ENCODE assay signal across 1 cellular context in genomic region chr2:172095905-172096660, GRCh38.
TF ChIP-seq lines count a peak whose summit lies in the region.

No MANE protein-coding gene starts in this region.

TF ChIP-seq in HepG2, 621 proteins besides CTCF, POLR2A, EP300 and RAD21 (continued from another document and continues in another):
- TF ChIP-seq ZBTB40 (IDR thresholded peaks at IDR 0.05) = no peak
- TF ChIP-seq ZBTB40 (CRISPR knock-in tag; IDR thresholded peaks at IDR 0.05) = no peak
- TF ChIP-seq PRDM10 (CRISPR knock-in tag; IDR thresholded peaks at IDR 0.05; ENCODE audit: low read depth) = no peak
- no peak for TF ChIP-seq FOSL1 (CRISPR knock-in tag; IDR thresholded peaks at IDR 0.05; ENCODE audit: borderline replicate concordance)
- no peak for TF ChIP-seq U2AF2 (IDR thresholded peaks at IDR 0.05; ENCODE audit: low read depth, low read length)
- TF ChIP-seq ZNF580 (CRISPR knock-in tag; IDR thresholded peaks at IDR 0.05; ENCODE audit: borderline replicate concordance, low read depth) = no peak
- TF ChIP-seq SRY (CRISPR knock-in tag; IDR thresholded peaks at IDR 0.05) = no peak
- no peak for TF ChIP-seq SRSF4 (IDR thresholded peaks at IDR 0.05; ENCODE audit: low read depth, low read length, poor library complexity, severe bottlenecking)
- TF ChIP-seq ZNF414 (CRISPR knock-in tag; IDR thresholded peaks at IDR 0.05) = no peak
- no peak for TF ChIP-seq ATF6 (CRISPR knock-in tag; conservative IDR thresholded peaks at IDR 0.05)
- TF ChIP-seq ZNF777 (CRISPR knock-in tag; IDR thresholded peaks at IDR 0.05) = peak; percentile 21; the same call in 1 of the 2 replicates
- no peak for TF ChIP-seq ATF5 (CRISPR knock-in tag; IDR thresholded peaks at IDR 0.05; ENCODE audit: low read depth)
- no peak for TF ChIP-seq ATF7 (IDR thresholded peaks at IDR 0.05)
- no peak for TF ChIP-seq ATF7 (CRISPR knock-in tag; IDR thresholded peaks at IDR 0.05)
- TF ChIP-seq HOXA5 (CRISPR knock-in tag; IDR thresholded peaks at IDR 0.05) = 0 out of 2 replicates have a peak, but pooled peaks have one; percentile 40
- no peak for TF ChIP-seq ELK4 (CRISPR knock-in tag; IDR thresholded peaks at IDR 0.05; ENCODE audit: borderline replicate concordance)
- TF ChIP-seq EZH2 (conservative IDR thresholded peaks at IDR 0.05; ENCODE audit: low read depth, low read length) = peak; percentile 75; the same call in 1 of the 2 replicates
- no peak for TF ChIP-seq PHF8 (CRISPR knock-in tag; IDR thresholded peaks at IDR 0.05)
- no peak for TF ChIP-seq IRF2 (CRISPR knock-in tag; IDR thresholded peaks at IDR 0.05)
- TF ChIP-seq DMAP1 (CRISPR knock-in tag; IDR thresholded peaks at IDR 0.05) = 0 out of 2 replicates have a peak, but pooled peaks have one; percentile 26
- no peak for TF ChIP-seq SP4 (CRISPR knock-in tag; IDR thresholded peaks at IDR 0.05)
- no peak for TF ChIP-seq HNRNPLL (IDR thresholded peaks at IDR 0.05; ENCODE audit: low read depth, low read length, poor library complexity, severe bottlenecking)
- 0 out of 2 replicates have a peak, but pooled peaks have one; percentile 19 for TF ChIP-seq YEATS4 (CRISPR knock-in tag; IDR thresholded peaks at IDR 0.05; ENCODE audit: borderline replicate concordance)
- TF ChIP-seq ONECUT2 (CRISPR knock-in tag; IDR thresholded peaks at IDR 0.05) = no peak
- TF ChIP-seq HMG20A (CRISPR knock-in tag; IDR thresholded peaks at IDR 0.05; ENCODE audit: borderline replicate concordance) = no peak
- TF ChIP-seq TOE1 (CRISPR knock-in tag; IDR thresholded peaks at IDR 0.05) = no peak
- TF ChIP-seq MIER3 (CRISPR knock-in tag; IDR thresholded peaks at IDR 0.05; ENCODE audit: borderline replicate concordance) = no peak
- TF ChIP-seq ZNF746 (CRISPR knock-in tag; IDR thresholded peaks at IDR 0.05) = no peak
- 0 out of 2 replicates have a peak, but pooled peaks have one; percentile 13 for TF ChIP-seq STAG1 (CRISPR knock-in tag; IDR thresholded peaks at IDR 0.05)
- no peak for TF ChIP-seq CSRNP2 (CRISPR knock-in tag; conservative IDR thresholded peaks at IDR 0.05; ENCODE audit: low read depth)
- TF ChIP-seq ZNF891 (CRISPR knock-in tag; IDR thresholded peaks at IDR 0.05) = no peak
- no peak for TF ChIP-seq ZHX1 (CRISPR knock-in tag; IDR thresholded peaks at IDR 0.05; ENCODE audit: low read depth)
- TF ChIP-seq ZNF598 (CRISPR knock-in tag; IDR thresholded peaks at IDR 0.05; ENCODE audit: borderline replicate concordance) = no peak
- TF ChIP-seq ZSCAN9 (CRISPR knock-in tag; IDR thresholded peaks at IDR 0.05; ENCODE audit: borderline replicate concordance) = no peak
- TF ChIP-seq ZMAT3 (CRISPR knock-in tag; conservative IDR thresholded peaks at IDR 0.05) = no peak
- peak; percentile 41; the same call in 1 of the 2 replicates for TF ChIP-seq ZFY (CRISPR knock-in tag; IDR thresholded peaks at IDR 0.05)
- TF ChIP-seq NR2F2 (IDR thresholded peaks at IDR 0.05; ENCODE audit: borderline replicate concordance, low read depth) = no peak
